Comparison of ENCODE assay signal across 22 cellular contexts in the genomic region with DNA sequence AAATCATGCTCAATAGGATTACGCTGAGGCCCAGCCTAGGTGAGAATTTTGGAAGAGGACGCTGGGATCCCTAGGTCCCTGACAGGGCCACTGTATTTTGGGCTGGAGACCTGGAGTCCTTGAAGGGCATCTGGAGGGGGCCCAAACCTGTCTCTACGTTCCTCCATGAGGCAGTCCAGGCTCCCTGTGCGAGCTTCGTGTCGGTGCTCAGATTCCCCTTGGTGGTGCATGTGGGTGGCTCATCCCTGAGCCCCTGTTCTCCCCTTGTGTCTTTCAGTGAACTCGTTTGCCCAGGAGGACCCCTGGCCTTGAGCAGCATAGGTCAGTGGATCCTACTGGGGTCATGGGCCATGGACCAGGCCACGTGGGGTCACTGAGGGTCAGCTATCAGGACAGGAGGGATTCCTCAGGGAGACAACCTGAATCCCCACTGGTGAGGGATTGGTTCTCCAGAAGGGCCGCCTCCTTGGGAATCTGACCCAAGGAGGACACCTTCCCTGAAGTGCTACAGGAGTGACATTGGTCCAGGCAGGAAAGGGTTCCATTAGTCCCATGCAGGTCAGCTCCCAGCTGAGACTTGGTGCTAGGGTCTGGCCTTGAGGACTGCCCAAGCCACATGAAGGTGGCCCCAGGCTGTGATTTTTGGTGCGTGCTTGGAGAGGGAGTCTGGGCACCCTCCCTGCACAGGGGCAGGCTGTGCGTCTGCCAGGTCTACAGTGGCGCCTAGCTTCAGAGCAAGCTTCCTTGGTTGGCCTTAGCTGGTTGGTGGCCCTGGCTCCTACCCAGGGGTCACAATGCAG.
"Had no signal": no experiment of that assay in that cellular context is flagged by ENCODE, and none has a peak within 500 bp of the region (broad histone marks: within the 10 kb centered on the region; RNA-seq: fewer than 3 reads in every experiment).

No MANE protein-coding gene starts in this region.

- H3K4me1 Mint-ChIP-seq: naive thymus-derived CD4-positive, alpha-beta T cell; stimulated activated naive B cell treated with anti-CD40 and anti-IgM and Interleukin-4, amounts not matched to agents 10 μg/mL and 1 μg/mL and 100 μg/mL, for 72 hours had no signal

- H3K36me3 ChIP-seq: esophagus squamous epithelium, tibial artery, vagina had no signal

- H3K4me3 Mint-ChIP-seq: activated naive CD8-positive, alpha-beta T cell; naive thymus-derived CD4-positive, alpha-beta T cell; stimulated activated naive B cell treated with anti-CD40 and anti-IgM and Interleukin-4, amounts not matched to agents 10 μg/mL and 1 μg/mL and 100 μg/mL, for 72 hours had no signal

- DNase-seq: activated CD4-positive, alpha-beta T cell treated with anti-CD3 and anti-CD28 coated beads, Interleukin-2, amount 50 U/mL, for 48 hours; activated T-cell treated with anti-CD3 and anti-CD28 coated beads, Interleukin-2, amount 50 U/mL, for 1 hour; amniotic stem cell; central memory CD4-positive, alpha-beta T cell; effector CD4-positive, alpha-beta T cell; esophagus squamous epithelium; hypothalamus; kidney glomerular epithelial cell; occipital lobe; stimulated activated CD4-positive, alpha-beta T cell treated with anti-CD3 and anti-CD28 coated beads, Interleukin-15, amount 100 ng/mL, for 24 hours; stimulated activated CD4-positive, alpha-beta T cell treated with anti-CD3 and anti-CD28 coated beads, Interleukin-4, amount 100 ng/mL, for 1 hour; stimulated activated naive B cell treated with anti-CD40 and anti-IgM and Interleukin-4, amounts not matched to agents 10 μg/mL and 1 μg/mL and 100 μg/mL, for 72 hours had no signal

- H3K27ac ChIP-seq: body of pancreas, coronary artery, esophagus squamous epithelium, tibial artery, vagina, VCaP had no signal

- H3K27me3 ChIP-seq: body of pancreas, esophagus squamous epithelium, tibial artery, vagina had no signal

- H3K27me3 Mint-ChIP-seq: activated naive CD8-positive, alpha-beta T cell; naive thymus-derived CD4-positive, alpha-beta T cell; stimulated activated naive B cell treated with anti-CD40 and anti-IgM and Interleukin-4, amounts not matched to agents 10 μg/mL and 1 μg/mL and 100 μg/mL, for 72 hours had no signal

- H3K36me3 Mint-ChIP-seq: activated naive CD8-positive, alpha-beta T cell; naive thymus-derived CD4-positive, alpha-beta T cell; stimulated activated naive B cell treated with anti-CD40 and anti-IgM and Interleukin-4, amounts not matched to agents 10 μg/mL and 1 μg/mL and 100 μg/mL, for 72 hours had no signal

- FAIRE-seq: endothelial cell of umbilical vein had no signal

- ATAC-seq: body of pancreas; mucosa of descending colon; naive thymus-derived CD4-positive, alpha-beta T cell; SK-N-SH treated with all-trans-retinoic acid at 6 μM for 48 hours; stimulated activated naive B cell treated with anti-CD40 and anti-IgM and Interleukin-4, amounts not matched to agents 10 μg/mL and 1 μg/mL and 100 μg/mL, for 72 hours had no signal

- H3K4me3 ChIP-seq: body of pancreas, coronary artery, esophagus squamous epithelium, mucosa of descending colon, tibial artery, vagina had no signal

- H3K4me1 ChIP-seq: body of pancreas, esophagus squamous epithelium, tibial artery, vagina had no signal
